In the genomic region with DNA sequence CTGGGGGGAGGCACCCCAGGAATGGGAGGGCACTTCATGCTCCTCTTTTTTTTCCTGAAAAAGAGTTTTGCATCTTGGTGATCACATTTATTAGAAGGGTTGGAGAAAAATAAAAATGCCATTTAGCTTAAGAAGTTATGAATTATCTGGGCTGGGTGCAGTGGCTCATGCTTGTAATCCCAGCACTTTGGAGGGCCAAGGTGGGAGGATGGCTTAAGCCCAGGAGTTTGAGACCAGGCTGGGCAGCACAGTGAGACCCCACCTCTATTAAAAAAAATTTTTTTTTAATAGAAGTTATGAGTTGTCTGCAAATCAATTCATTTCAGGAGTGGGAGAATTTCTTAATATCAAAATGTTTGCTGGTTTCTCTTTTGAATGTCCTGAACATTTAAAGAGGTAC, we compare ENCODE assay signal across 9 cellular contexts.
"Had no signal": no experiment of that assay in that cellular context is flagged by ENCODE, and none has a peak within 500 bp of the region (broad histone marks: within the 10 kb centered on the region; RNA-seq: fewer than 3 reads in every experiment).

No MANE protein-coding gene starts in this region.

- FAIRE-seq: HepG2, HTR-8/SVneo, K562 had no signal

- H3K4me3 Mint-ChIP-seq: IgD-negative memory B cell had no signal

- H3K4me1 Mint-ChIP-seq: IgD-negative memory B cell had no signal

- H3K27ac Mint-ChIP-seq: IgD-negative memory B cell had no signal

- H3K4me3 ChIP-seq: K562 had no signal

- H3K27ac ChIP-seq: HL-60, KMS-11 had no signal

- H3K9me3 Mint-ChIP-seq: IgD-negative memory B cell had no signal

- ATAC-seq: HepG2 had no signal

- DNase-seq: IMR-90, KBM-7, KG1 had no signal
